14 cellular contexts compared by ENCODE assay signal in the genomic region with DNA sequence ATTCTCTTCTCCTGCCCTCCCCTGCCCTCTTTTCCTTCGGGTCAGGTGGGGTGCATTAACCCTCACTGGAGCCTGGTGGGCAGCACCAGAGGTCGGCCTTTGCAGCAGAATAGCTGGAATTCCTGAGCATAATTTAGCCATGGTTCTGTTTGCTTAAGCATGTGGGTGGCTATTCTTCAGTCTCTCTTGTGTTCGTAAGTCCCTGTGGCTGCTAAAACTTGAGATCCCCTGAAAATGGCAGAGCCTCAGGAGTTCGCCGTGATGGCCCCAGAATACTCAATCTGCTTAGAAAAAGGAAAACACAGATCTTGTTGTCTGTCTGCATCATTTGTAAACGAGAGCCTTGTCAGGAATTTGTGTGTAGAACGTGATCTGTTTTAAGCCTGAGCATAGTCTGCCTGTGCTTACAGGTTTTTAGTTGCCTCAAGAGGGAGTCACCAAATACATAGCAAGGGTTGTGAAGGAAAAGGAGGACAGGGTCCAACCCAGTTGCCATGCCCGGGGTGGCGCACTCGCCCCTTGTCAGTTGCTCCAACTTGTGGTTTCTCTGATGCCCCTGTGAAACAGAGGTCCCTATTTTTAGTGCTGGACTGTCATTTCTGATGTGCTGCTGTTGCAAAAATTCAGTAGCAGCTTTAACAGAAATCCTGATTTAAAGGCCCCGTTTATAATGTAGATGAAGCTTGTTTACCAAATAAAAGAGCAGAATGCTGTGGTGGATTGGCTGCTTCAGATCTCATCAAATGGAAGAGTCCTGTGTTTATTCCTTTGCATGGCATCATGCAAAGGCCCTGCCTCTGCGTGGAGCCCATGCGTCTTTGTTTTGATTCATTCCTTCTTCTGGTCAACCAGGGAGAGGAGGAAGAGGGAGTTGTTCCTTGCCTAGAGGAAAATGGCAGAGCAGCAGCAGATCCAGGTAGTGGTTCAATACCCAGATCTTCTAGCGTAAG.
DNase-seq lines count a peak whose midpoint lies in the region; ATAC-seq and TF ChIP-seq lines count a peak whose summit lies in the region.
"Had no signal": no experiment of that assay in that cellular context is flagged by ENCODE, and none has a peak within 500 bp of the region (broad histone marks: within the 10 kb centered on the region; RNA-seq: fewer than 3 reads in every experiment).

No MANE protein-coding gene starts in this region.

- peak overlapping the region; percentile 69 for H2BK120ac ChIP-seq in trophoblast cell (ENCODE audit: insufficient read depth, low read length, poor library complexity)

- no peak for TF ChIP-seq POLR2A in tibial nerve (IDR thresholded peaks at IDR 0.05)

- TF ChIP-seq EP300 in tibial nerve (IDR thresholded peaks at IDR 0.05), result no peak

- peaks cover 13% of the 10 kb centered on the region for H3K79me1 ChIP-seq in trophoblast cell (ENCODE audit: low read length)

- H3K4me1 ChIP-seq in GM23338 (ENCODE audit: insufficient read depth) (peaks cover 13% of the 10 kb centered on the region), iPS-20b (ENCODE audit: insufficient read depth, low read length) (peaks cover 17% of the 10 kb centered on the region), trophoblast cell (ENCODE audit: control insufficient read depth in 1 of 2, insufficient read depth in 2 of 2, low read length in 2 of 2) (peaks cover 9 to 23% of the 10 kb centered on the region in 2 experiments), tibial nerve (peaks cover 0 to 28% (median 9%) of the 10 kb centered on the region in 4 donors)

- no peaks in the 10 kb centered on the region for H3K36me3 ChIP-seq in GM23338 (ENCODE audit: insufficient read depth)
- no peaks in the 10 kb centered on the region for H3K36me3 ChIP-seq in iPS-20b (ENCODE audit: insufficient read depth, low read depth, low read length)
- H3K36me3 ChIP-seq in trophoblast cell (ENCODE audit: control insufficient read depth in 1 of 2, insufficient read depth in 2 of 2, low read length in 2 of 2), result peaks cover 22 to 27% of the 10 kb centered on the region in 2 experiments
- peaks cover 0 to 40% (median 3%) of the 10 kb centered on the region in 3 donors for H3K36me3 ChIP-seq in tibial nerve

- peak overlapping the region; percentile 9 for H3K4ac ChIP-seq in trophoblast cell (ENCODE audit: low read depth, low read length)

- H3K14ac ChIP-seq in trophoblast cell (ENCODE audit: low read length), result peak overlapping the region; percentile 18

- H3K27me3 ChIP-seq in GM23338 (ENCODE audit: insufficient read depth) (peaks cover 81% of the 10 kb centered on the region), iPS-20b (ENCODE audit: insufficient read depth, low read length) (peaks cover 80% of the 10 kb centered on the region), trophoblast cell (ENCODE audit: insufficient read depth, low read length) (no peaks in the 10 kb centered on the region), tibial nerve (no peaks in the 10 kb centered on the region)
- H3K27me3 ChIP-seq: brain microvascular endothelial cell had no signal

- no peak overlapping the region for H2AFZ ChIP-seq in GM23338
- no peak overlapping the region for H2AFZ ChIP-seq in trophoblast cell (ENCODE audit: insufficient read depth, low read length, poor library complexity)

- H3K18ac ChIP-seq in trophoblast cell (ENCODE audit: low read length), result peak overlapping the region; percentile 44

- H4K20me1 ChIP-seq in GM23338 (replicated peaks; ENCODE audit: insufficient read depth), result peaks cover 3% of the 10 kb centered on the region

- POLR2A ChIA-PET in WTC11 (lab: Charles Lee), result no interaction called here

- H3K4me3 ChIP-seq in GM23338 (peak overlapping the region; percentile 20; the same call in 1 of the 2 replicates), iPS-20b (ENCODE audit: low read length) (peak overlapping the region; percentile 42), trophoblast cell (ENCODE audit: low read depth, low read length) (no peak overlapping the region), tibial nerve (no peak overlapping the region)

- H3F3A ChIP-seq in GM23338 (replicated peaks; ENCODE audit: low read depth), result no peaks in the 10 kb centered on the region

- H3K27ac Mint-ChIP-seq in GM23338 (peak overlapping the region; percentile 57; the same call in 1 of the 2 replicates), WTC11 (peak overlapping the region; percentile 88)

- no peak overlapping the region for H3K23ac ChIP-seq in trophoblast cell (ENCODE audit: low read length)

- H3K27me3 Mint-ChIP-seq in GM23338 (ENCODE audit: insufficient read depth, low read depth, poor library complexity) (peaks cover 65% of the 10 kb centered on the region), WTC11 (ENCODE audit: low read depth) (peaks cover 90% of the 10 kb centered on the region)

- no CpG with 5 or more reads among the region's 14 CpGs for WGBS in trophoblast cell (ENCODE audit: extremely low coverage, insufficient coverage, insufficient read length)
- WGBS in tibial nerve, 2 donors, result 43 to 50% methylated on average over 14 of the region's 14 CpGs

- no peak overlapping the region for H4K12ac ChIP-seq in trophoblast cell (ENCODE audit: low read depth, low read length)

- H2BK5ac ChIP-seq in trophoblast cell (ENCODE audit: low read depth, low read length, poor library complexity), result peak overlapping the region; percentile 73

- H3K4me1 Mint-ChIP-seq in GM23338, result peaks cover 24% of the 10 kb centered on the region
- H3K4me1 Mint-ChIP-seq in WTC11, result peaks cover 18% of the 10 kb centered on the region

- ATAC-seq in GM23338 (peak; percentile 93), WTC11 (peak; percentile 92), GM21526 (IDR thresholded peaks at IDR 0.05; ENCODE audit: low FRiP score, unreplicated experiment) (no peak)
- ATAC-seq: left lobe of liver, right cardiac atrium had no signal

- CTCF ChIA-PET in WTC11 (lab: Charles Lee), result interaction anchor here (0.6 to 2.0 kb wide), 7 partner anchors 9 to 244 kb away, joined by 3 to 4 read pairs (median 3); no protein-coding TSS in a partner anchor

- DNase-seq in GM23338 (ENCODE audit: low spot score) (peak; percentile 86), WTC11 (ENCODE audit: low spot score) (peak; percentile 56), trophoblast cell (peak in 1 of 2 donors; percentile 41), SK-N-DZ (ENCODE audit: low spot score) (no peak), tibial nerve (ENCODE audit: low spot score in 2 of 2) (no peak), EL (no peak)
- DNase-seq: activated T-cell treated with anti-CD3 and anti-CD28 coated beads, Interleukin-2, amount 50 U/mL, for 1 hour; brain microvascular endothelial cell; NCI-H510A; right cardiac atrium had no signal

- H3K4me2 ChIP-seq in GM23338 (peak overlapping the region; percentile 54), trophoblast cell (ENCODE audit: low read length) (peak overlapping the region; percentile 26)

- H3K9me3 ChIP-seq in iPS-20b (ENCODE audit: insufficient read depth, low read depth, low read length) (no peaks in the 10 kb centered on the region), trophoblast cell (ENCODE audit: insufficient read depth, low read depth, low read length) (no peaks in the 10 kb centered on the region), tibial nerve (peaks cover 0 to 4% (median 0%) of the 10 kb centered on the region in 4 donors)

- peak in 1 of 2 experiments; percentile 14; a peak in 2 of 4 replicates for TF ChIP-seq CTCF in GM23338 (conservative IDR thresholded peaks at IDR 0.05; ENCODE audit: low read depth in 2 of 2)
- TF ChIP-seq CTCF in WTC11 (IDR thresholded peaks at IDR 0.05), result no peak
- no peak for TF ChIP-seq CTCF in tibial nerve (IDR thresholded peaks at IDR 0.05)

- H4K8ac ChIP-seq in trophoblast cell (ENCODE audit: low read depth, low read length), result no peak overlapping the region

- no peak overlapping the region for H3K9ac ChIP-seq in iPS-20b (ENCODE audit: low read depth, low read length)
- no peak overlapping the region for H3K9ac ChIP-seq in trophoblast cell (ENCODE audit: low read length)

- no peaks in the 10 kb centered on the region for H3K9me2 ChIP-seq in GM23338 (ENCODE audit: insufficient read depth)

- H3K4me3 Mint-ChIP-seq in GM23338 (peak overlapping the region; percentile 48), WTC11 (peak overlapping the region; percentile 31)

- peak overlapping the region; percentile 74 for H4K91ac ChIP-seq in trophoblast cell (ENCODE audit: low read depth, low read length)

- H2BK12ac ChIP-seq in trophoblast cell (ENCODE audit: low read length), result peak overlapping the region; percentile 38

- H3K79me2 ChIP-seq in GM23338 (replicated peaks; ENCODE audit: insufficient read depth), result no peaks in the 10 kb centered on the region
- no peaks in the 10 kb centered on the region for H3K79me2 ChIP-seq in trophoblast cell (ENCODE audit: control insufficient read depth, insufficient read depth, low read length, poor library complexity)

- peak overlapping the region; percentile 31 for H2AK5ac ChIP-seq in trophoblast cell (ENCODE audit: low read length)

- H3K36me3 Mint-ChIP-seq in GM23338 (ENCODE audit: low read depth), result no peaks in the 10 kb centered on the region; the same call in 2 of the 3 replicates
- no peaks in the 10 kb centered on the region; the same call in 1 of the 2 replicates for H3K36me3 Mint-ChIP-seq in WTC11

- H3K27ac ChIP-seq in GM23338 (ENCODE audit: low read depth), result no peak overlapping the region; the same call in 1 of the 2 replicates
- H3K27ac ChIP-seq in iPS-20b (ENCODE audit: low read length), result no peak overlapping the region
- peak overlapping the region; percentile 81 for H3K27ac ChIP-seq in trophoblast cell (ENCODE audit: low read depth, low read length)
- H3K27ac ChIP-seq in tibial nerve, result peak overlapping the region in 1 of 4 donors; percentile 16
- H3K27ac ChIP-seq: brain microvascular endothelial cell, C4-2B had no signal

- no peaks in the 10 kb centered on the region for H3K9me3 Mint-ChIP-seq in GM23338
- no peaks in the 10 kb centered on the region for H3K9me3 Mint-ChIP-seq in WTC11

TF ChIP-seq in WTC11, 78 proteins besides CTCF, POLR2A, EP300 and RAD21 (continues in another document):
- TF ChIP-seq JAZF1 (CRISPR knock-in tag; IDR thresholded peaks at IDR 0.05) (no peak), HMGA2 (CRISPR knock-in tag; IDR thresholded peaks at IDR 0.05) (no peak), FOXK1 (CRISPR knock-in tag; IDR thresholded peaks at IDR 0.05) (peak; percentile 58; the same call in 1 of the 2 replicates), ZNF423 (CRISPR knock-in tag; IDR thresholded peaks at IDR 0.05) (peak; percentile 9; the same call in 1 of the 2 replicates)
- TF ChIP-seq, protein P1, sequence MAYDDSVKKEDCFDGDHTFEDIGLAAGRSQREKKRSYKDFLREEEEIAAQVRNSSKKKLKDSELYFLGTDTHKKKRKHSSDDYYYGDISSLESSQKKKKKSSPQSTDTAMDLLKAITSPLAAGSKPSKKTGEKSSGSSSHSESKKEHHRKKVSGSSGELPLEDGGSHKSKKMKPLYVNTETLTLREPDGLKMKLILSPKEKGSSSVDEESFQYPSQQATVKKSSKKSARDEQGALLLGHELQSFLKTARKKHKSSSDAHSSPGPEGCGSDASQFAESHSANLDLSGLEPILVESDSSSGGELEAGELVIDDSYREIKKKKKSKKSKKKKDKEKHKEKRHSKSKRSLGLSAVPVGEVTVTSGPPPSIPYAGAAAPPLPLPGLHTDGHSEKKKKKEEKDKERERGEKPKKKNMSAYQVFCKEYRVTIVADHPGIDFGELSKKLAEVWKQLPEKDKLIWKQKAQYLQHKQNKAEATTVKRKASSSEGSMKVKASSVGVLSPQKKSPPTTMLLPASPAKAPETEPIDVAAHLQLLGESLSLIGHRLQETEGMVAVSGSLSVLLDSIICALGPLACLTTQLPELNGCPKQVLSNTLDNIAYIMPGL (CRISPR knock-in tag; IDR thresholded peaks at IDR 0.05), result no peak

Comparison
In these comparisons a context has a peak if more than half of its experiments do, and no peak if none do; other contexts are left out.
1. DNase-seq: peak in GM23338 (single experiment) and WTC11 (single experiment); none in SK-N-DZ (single experiment), tibial nerve (0 of 2) and EL (single experiment).
2. H3K4me3 ChIP-seq: peak in GM23338 (single experiment) and iPS-20b (single experiment); none in trophoblast cell (single experiment) and tibial nerve (0 of 4).